In the genomic region with DNA sequence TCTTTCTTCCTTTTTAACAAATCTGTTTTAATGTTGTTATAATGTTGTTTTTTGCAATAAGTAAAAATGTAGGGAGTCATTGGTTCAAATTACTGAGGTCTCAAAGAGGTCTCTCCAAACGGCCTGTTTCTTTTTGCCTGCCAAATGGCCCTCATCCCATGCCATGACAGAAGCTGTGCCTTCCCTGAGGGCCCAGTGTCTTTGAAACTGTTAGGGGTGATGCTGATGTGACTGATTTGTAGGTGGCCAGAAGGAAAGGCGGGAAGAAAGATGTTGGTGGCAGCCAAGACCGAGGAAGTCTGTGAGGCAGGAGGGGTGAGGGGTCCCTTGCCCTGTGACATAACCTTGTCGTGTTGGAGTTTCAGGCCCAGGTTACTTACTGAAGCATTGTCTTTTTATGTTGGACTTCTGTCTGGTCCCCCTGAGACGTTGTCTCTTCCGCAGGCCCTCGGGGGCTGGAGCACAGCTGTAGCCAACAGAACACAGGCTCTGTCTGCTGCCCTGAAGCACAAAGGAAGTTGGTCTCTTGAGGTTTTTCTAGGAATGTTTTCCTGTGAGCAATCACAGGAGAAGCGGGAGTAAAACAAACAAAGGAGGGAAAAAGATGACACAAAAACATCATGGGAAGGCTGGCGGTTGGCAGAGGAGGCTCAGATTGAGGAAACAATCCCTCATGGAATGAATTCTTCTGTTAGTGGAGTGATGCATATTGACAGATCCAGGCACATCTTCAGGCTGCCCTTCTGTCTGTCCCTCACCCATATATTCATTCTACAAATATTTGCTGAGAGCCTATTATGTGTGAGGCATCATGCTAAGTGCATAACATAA, we compare ENCODE assay signal across 10 cellular contexts. TPM values are rescaled to one million over a fixed set of nuclear protein-coding genes. Genes with fewer than 3 reads are reported as not detected.
DNase-seq lines count a peak whose midpoint lies in the region; ATAC-seq and TF ChIP-seq lines count a peak whose summit lies in the region.
"Had no signal": no experiment of that assay in that cellular context is flagged by ENCODE, and none has a peak within 500 bp of the region (broad histone marks: within the 10 kb centered on the region; RNA-seq: fewer than 3 reads in every experiment).

No MANE protein-coding gene starts in this region.

- no peak for TF ChIP-seq EP300 in esophagus muscularis mucosa (IDR thresholded peaks at IDR 0.05)

- peak overlapping the region; percentile 20 for H2AFZ ChIP-seq in hepatocyte

- WGBS in hepatocyte (ENCODE audit: low lambda C conversion rate, missing lambda C conversion rate) = 42% methylated on average over 9 of the region's 9 CpGs
- 47 to 59% methylated on average over 9 of the region's 9 CpGs for WGBS in thyroid gland, 2 donors
- WGBS in esophagus muscularis mucosa = 78% methylated on average over 9 of the region's 9 CpGs

- no peaks in the 10 kb centered on the region for H3K79me2 ChIP-seq in hepatocyte

- TF ChIP-seq POLR2A in thyroid gland (IDR thresholded peaks at IDR 0.05) (peak in 1 of 2 donors; percentile 36), esophagus muscularis mucosa (IDR thresholded peaks at IDR 0.05; ENCODE audit: low read depth) (no peak)

- peak overlapping the region; percentile 4 for H3K27ac Mint-ChIP-seq in activated naive CD8-positive, alpha-beta T cell treated with anti-CD3 and anti-CD28 coated beads, Interleukin-2, amount 10 ng/mL, durations not matched to agents 7 days and 5 days
- H3K27ac Mint-ChIP-seq in activated naive CD8-positive, alpha-beta T cell treated with anti-CD3 and anti-CD28 coated beads, Interleukin-2, amount 50 U/mL, for 24 hours = no peak overlapping the region
- H3K27ac Mint-ChIP-seq in stimulated activated naive CD8-positive, alpha-beta T cell treated with anti-CD3 and anti-CD28 coated beads, Interleukin-15, amount 100 ng/mL, for 72 hours = no peak overlapping the region
- H3K27ac Mint-ChIP-seq: activated naive CD4-positive, alpha-beta T cell treated with anti-CD3 and anti-CD28 coated beads for 36 hours had no signal

- H3K36me3 Mint-ChIP-seq in activated naive CD8-positive, alpha-beta T cell treated with anti-CD3 and anti-CD28 coated beads, Interleukin-2, amount 10 ng/mL, durations not matched to agents 7 days and 5 days = peaks cover 32% of the 10 kb centered on the region
- peaks cover 10% of the 10 kb centered on the region for H3K36me3 Mint-ChIP-seq in activated naive CD8-positive, alpha-beta T cell treated with anti-CD3 and anti-CD28 coated beads, Interleukin-2, amount 50 U/mL, for 24 hours (ENCODE audit: low read depth)

- H3K27me3 ChIP-seq in hepatocyte (no peaks in the 10 kb centered on the region), thyroid gland (no peaks in the 10 kb centered on the region), esophagus muscularis mucosa (no peaks in the 10 kb centered on the region)

- no peaks in the 10 kb centered on the region for H3K27me3 Mint-ChIP-seq in activated naive CD8-positive, alpha-beta T cell treated with anti-CD3 and anti-CD28 coated beads, Interleukin-2, amount 10 ng/mL, durations not matched to agents 7 days and 5 days
- no peaks in the 10 kb centered on the region for H3K27me3 Mint-ChIP-seq in activated naive CD8-positive, alpha-beta T cell treated with anti-CD3 and anti-CD28 coated beads, Interleukin-2, amount 50 U/mL, for 24 hours
- no peaks in the 10 kb centered on the region for H3K27me3 Mint-ChIP-seq in stimulated activated naive CD8-positive, alpha-beta T cell treated with anti-CD3 and anti-CD28 coated beads, Interleukin-15, amount 100 ng/mL, for 72 hours

- POLR2A ChIA-PET in activated naive CD8-positive, alpha-beta T cell treated with anti-CD3 and anti-CD28 coated beads, Interleukin-2, amount 10 ng/mL, durations not matched to agents 7 days and 5 days (lab: Charles Lee) = no interaction called here

- H3K4me1 ChIP-seq in hepatocyte (ENCODE audit: insufficient read depth) = peaks cover 18% of the 10 kb centered on the region
- H3K4me1 ChIP-seq in thyroid gland = peaks cover 48 to 54% of the 10 kb centered on the region in 2 donors
- H3K4me1 ChIP-seq in esophagus muscularis mucosa = peaks cover 12 to 30% (median 18%) of the 10 kb centered on the region in 4 donors

- no peaks in the 10 kb centered on the region for H3K9me2 ChIP-seq in hepatocyte (replicated peaks; ENCODE audit: insufficient read depth)

- no peaks in the 10 kb centered on the region for H3K36me3 ChIP-seq in hepatocyte (replicated peaks; ENCODE audit: insufficient read depth, low read depth)
- no peaks in the 10 kb centered on the region for H3K36me3 ChIP-seq in thyroid gland
- no peaks in the 10 kb centered on the region for H3K36me3 ChIP-seq in esophagus muscularis mucosa

- H3K9me3 ChIP-seq in hepatocyte (ENCODE audit: low read depth) = no peaks in the 10 kb centered on the region
- no peaks in the 10 kb centered on the region for H3K9me3 ChIP-seq in thyroid gland
- H3K9me3 ChIP-seq in esophagus muscularis mucosa = no peaks in the 10 kb centered on the region

- intact Hi-C loops in thyroid gland (cut with DNase I) (no loop called here), esophagus muscularis mucosa (cut with DNase I) (no loop called here)

- H3K27ac ChIP-seq in angular gyrus (ENCODE audit: low read depth, low read length) (peak overlapping the region; percentile 70), hepatocyte (peak overlapping the region; percentile 46), thyroid gland (peak overlapping the region; percentile 34 to 80 (median 71)), esophagus muscularis mucosa (replicated peaks in 1 of 4) (no peak overlapping the region)

- ATAC-seq in activated naive CD8-positive, alpha-beta T cell treated with anti-CD3 and anti-CD28 coated beads, Interleukin-2, amount 10 ng/mL, durations not matched to agents 7 days and 5 days (ENCODE audit: low read depth) = no peak
- no peak for ATAC-seq in activated naive CD8-positive, alpha-beta T cell treated with anti-CD3 and anti-CD28 coated beads, Interleukin-2, amount 50 U/mL, for 24 hours
- ATAC-seq in stimulated activated naive CD8-positive, alpha-beta T cell treated with anti-CD3 and anti-CD28 coated beads, Interleukin-15, amount 100 ng/mL, for 72 hours = no peak

- H3K4me3 Mint-ChIP-seq in activated naive CD8-positive, alpha-beta T cell treated with anti-CD3 and anti-CD28 coated beads, Interleukin-2, amount 10 ng/mL, durations not matched to agents 7 days and 5 days = peak overlapping the region; percentile 29
- no peak overlapping the region for H3K4me3 Mint-ChIP-seq in activated naive CD8-positive, alpha-beta T cell treated with anti-CD3 and anti-CD28 coated beads, Interleukin-2, amount 50 U/mL, for 24 hours
- H3K4me3 Mint-ChIP-seq in stimulated activated naive CD8-positive, alpha-beta T cell treated with anti-CD3 and anti-CD28 coated beads, Interleukin-15, amount 100 ng/mL, for 72 hours = no peak overlapping the region
- H3K4me3 Mint-ChIP-seq: activated naive CD4-positive, alpha-beta T cell treated with anti-CD3 and anti-CD28 coated beads for 36 hours had no signal

- TF ChIP-seq CTCF in hepatocyte (IDR thresholded peaks at IDR 0.05; ENCODE audit: poor library complexity) = no peak
- no peak for TF ChIP-seq CTCF in thyroid gland (IDR thresholded peaks at IDR 0.05)
- no peak for TF ChIP-seq CTCF in esophagus muscularis mucosa (IDR thresholded peaks at IDR 0.05)

- H3K4me1 Mint-ChIP-seq in activated naive CD8-positive, alpha-beta T cell treated with anti-CD3 and anti-CD28 coated beads, Interleukin-2, amount 10 ng/mL, durations not matched to agents 7 days and 5 days = peaks cover 42% of the 10 kb centered on the region
- H3K4me1 Mint-ChIP-seq in activated naive CD8-positive, alpha-beta T cell treated with anti-CD3 and anti-CD28 coated beads, Interleukin-2, amount 50 U/mL, for 24 hours = peaks cover 38% of the 10 kb centered on the region
- H3K4me1 Mint-ChIP-seq in stimulated activated naive CD8-positive, alpha-beta T cell treated with anti-CD3 and anti-CD28 coated beads, Interleukin-15, amount 100 ng/mL, for 72 hours = peaks cover 56% of the 10 kb centered on the region

- H4K20me1 ChIP-seq in hepatocyte (ENCODE audit: insufficient read depth, poor library complexity, severe bottlenecking) = no peaks in the 10 kb centered on the region

- H3K4me2 ChIP-seq in hepatocyte = no peak overlapping the region

- H3K9me3 Mint-ChIP-seq in activated naive CD8-positive, alpha-beta T cell treated with anti-CD3 and anti-CD28 coated beads, Interleukin-2, amount 10 ng/mL, durations not matched to agents 7 days and 5 days = peaks cover 12% of the 10 kb centered on the region
- peaks cover 14% of the 10 kb centered on the region for H3K9me3 Mint-ChIP-seq in activated naive CD8-positive, alpha-beta T cell treated with anti-CD3 and anti-CD28 coated beads, Interleukin-2, amount 50 U/mL, for 24 hours
- H3K9me3 Mint-ChIP-seq in stimulated activated naive CD8-positive, alpha-beta T cell treated with anti-CD3 and anti-CD28 coated beads, Interleukin-15, amount 100 ng/mL, for 72 hours = peaks cover 23 to 31% of the 10 kb centered on the region in 2 donors

- H3K4me3 ChIP-seq in hepatocyte (no peak overlapping the region), thyroid gland (replicated peaks in 1 of 3) (no peak overlapping the region), esophagus muscularis mucosa (no peak overlapping the region)

- no peak for DNase-seq in activated naive CD8-positive, alpha-beta T cell treated with anti-CD3 and anti-CD28 coated beads, Interleukin-2, amount 10 ng/mL, durations not matched to agents 7 days and 5 days
- DNase-seq in activated naive CD8-positive, alpha-beta T cell treated with anti-CD3 and anti-CD28 coated beads, Interleukin-2, amount 50 U/mL, for 24 hours = no peak
- DNase-seq in hepatocyte (ENCODE audit: low spot score) (no peak), thyroid gland (no peak), NCI-H2029 (lab: John Stamatoyannopoulos, UW) (no peak), esophagus muscularis mucosa (ENCODE audit: extremely low spot score) (no peak)
- DNase-seq in stimulated activated naive CD8-positive, alpha-beta T cell treated with anti-CD3 and anti-CD28 coated beads, Interleukin-15, amount 100 ng/mL, for 72 hours = no peak
- DNase-seq: activated naive CD4-positive, alpha-beta T cell treated with anti-CD3 and anti-CD28 coated beads for 36 hours; NCI-H510A had no signal

RNA-seq across cellular contexts. Expression of a gene that starts 4.9 kb away (rescaled TPM):
- total RNA-seq in activated naive CD8-positive, alpha-beta T cell treated with anti-CD3 and anti-CD28 coated beads, Interleukin-2, amount 10 ng/mL, durations not matched to agents 7 days and 5 days = 10 to 100 TPM; 59.9 to 62.8 TPM
- 25.6 and 36.5 TPM in 2 replicates for total RNA-seq in hepatocyte
- 24.4 and 24.7 TPM in 2 replicates for polyA plus RNA-seq in hepatocyte
- 100 to 1,000 TPM; 139 to 199 (median 156) TPM for total RNA-seq in thyroid gland
- total RNA-seq in esophagus muscularis mucosa = 10 to 100 TPM; 11.3 to 21.6 (median 19.4) TPM

Comparison
In these comparisons a context has a peak if more than half of its experiments do, and no peak if none do; other contexts are left out.
1. H3K27ac ChIP-seq: peak in angular gyrus (single experiment), hepatocyte (single experiment) and thyroid gland (3 of 3); none in esophagus muscularis mucosa (0 of 4).